33 cellular contexts compared by ENCODE assay signal in genomic region chr3:98402507-98402906, GRCh38. TPM values are rescaled to one million over a fixed set of nuclear protein-coding genes. Genes with fewer than 3 reads are reported as not detected.
"Had no signal": no experiment of that assay in that cellular context is flagged by ENCODE, and none has a peak within 500 bp of the region (broad histone marks: within the 10 kb centered on the region; RNA-seq: fewer than 3 reads in every experiment).

No MANE protein-coding gene starts in this region.

- H3K4me3 ChIP-seq: esophagus squamous epithelium, gastrocnemius medialis, heart right ventricle, left lung, lower lobe of right lung, mucosa of descending colon had no signal

- H3K27me3 ChIP-seq: esophagus squamous epithelium, gastrocnemius medialis, heart right ventricle, left lung had no signal

- ATAC-seq: effector memory CD8-positive, alpha-beta T cell; esophagus mucosa; gastrocnemius medialis; heart right ventricle; left cardiac atrium; left lung; left ventricle myocardium superior; lower lobe of right lung; mucosa of descending colon; naive thymus-derived CD8-positive, alpha-beta T cell had no signal

- DNase-seq: cortex of kidney; effector CD8-positive, alpha-beta T cell; effector memory CD8-positive, alpha-beta T cell; endodermal cell; erythroblast; esophagus squamous epithelium; foreskin fibroblast; foreskin melanocyte; gastrocnemius medialis; glutamatergic neuron; head of caudate nucleus; heart right ventricle; hippocampal formation; left cardiac atrium; left ventricle myocardium superior; lower lobe of right lung; mesenchymal stem cell; mucosa of descending colon; naive B cell; naive thymus-derived CD8-positive, alpha-beta T cell had no signal

- H3K27ac ChIP-seq: epithelial cell of prostate, esophagus squamous epithelium, gastrocnemius medialis, heart right ventricle, left lung, lower lobe of right lung had no signal

- H3K27me3 Mint-ChIP-seq: dendritic cell treated with granulocyte-macrophage colony-stimulating factor and Interleukin-4, amounts not matched to agents 40 ng/mL and 50 ng/mL, for 4 days; naive B cell had no signal

- H3K36me3 ChIP-seq: esophagus squamous epithelium, gastrocnemius medialis, heart right ventricle, left lung, lower lobe of right lung had no signal

- H3K4me3 Mint-ChIP-seq: dendritic cell treated with granulocyte-macrophage colony-stimulating factor and Interleukin-4, amounts not matched to agents 40 ng/mL and 50 ng/mL, for 4 days; effector memory CD8-positive, alpha-beta T cell; endodermal cell; mesothelial cell of epicardium; naive B cell; naive thymus-derived CD8-positive, alpha-beta T cell had no signal

- H3K27ac Mint-ChIP-seq: dendritic cell treated with granulocyte-macrophage colony-stimulating factor and Interleukin-4, amounts not matched to agents 40 ng/mL and 50 ng/mL, for 4 days; endodermal cell; mesothelial cell of epicardium; naive B cell had no signal

- H3K4me1 Mint-ChIP-seq: endodermal cell; mesothelial cell of epicardium; naive thymus-derived CD8-positive, alpha-beta T cell had no signal

- H3K4me1 ChIP-seq: esophagus squamous epithelium, gastrocnemius medialis, heart right ventricle, left lung, lower lobe of right lung had no signal

RNA-seq across cellular contexts. Expression of gene OR5K3, which starts 12.0 kb away (rescaled TPM):
- total RNA-seq: dermis microvascular lymphatic vessel endothelial cell; endodermal cell; esophagus mucosa; esophagus squamous epithelium; gastrocnemius medialis; glomerular endothelial cell; heart right ventricle; kidney epithelial cell; left cardiac atrium; left lung; left ventricle myocardium superior; lower leg skin; lower lobe of right lung; lung microvascular endothelial cell; mesenteric fat pad; mesothelial cell of epicardium; mucosa of descending colon; myocyte; naive thymus-derived CD8-positive, alpha-beta T cell had no signal
- polyA plus RNA-seq: heart right ventricle; keratinocyte; naive thymus-derived CD8-positive, alpha-beta T cell had no signal

RNA-seq across cellular contexts. Expression of gene OR5K4, which starts 48.9 kb away (rescaled TPM):
- total RNA-seq: dermis microvascular lymphatic vessel endothelial cell; endodermal cell; esophagus mucosa; esophagus squamous epithelium; gastrocnemius medialis; glomerular endothelial cell; heart right ventricle; kidney epithelial cell; left cardiac atrium; left lung; left ventricle myocardium superior; lower leg skin; lower lobe of right lung; lung microvascular endothelial cell; mesenteric fat pad; mesothelial cell of epicardium; mucosa of descending colon; myocyte; naive thymus-derived CD8-positive, alpha-beta T cell had no signal
- polyA plus RNA-seq: heart right ventricle; keratinocyte; naive thymus-derived CD8-positive, alpha-beta T cell had no signal
